ENCODE assay signal across 24 cellular contexts in genomic region chr20:13874269-13875158, GRCh38.
A peak's percentile ranks its signal among the peaks of the same experiment; 100 is the strongest.
DNase-seq lines count a peak whose midpoint lies in the region; ATAC-seq lines count a peak whose summit lies in the region.
"Had no signal": no experiment of that assay in that cellular context is flagged by ENCODE, and none has a peak within 500 bp of the region (broad histone marks: within the 10 kb centered on the region; RNA-seq: fewer than 3 reads in every experiment).

No MANE protein-coding gene starts in this region.

- H3K4me2 ChIP-seq in GM23248 (ENCODE audit: unreplicated experiment) = no peak overlapping the region
- H3K4me2 ChIP-seq: BLaER1 had no signal

- no peaks in the 10 kb centered on the region for H3K9me2 ChIP-seq in GM23248 (ENCODE audit: insufficient read depth)

- no peak overlapping the region for H3K4me3 ChIP-seq in GM23248
- H3K4me3 ChIP-seq in iPS-15b (ENCODE audit: low read depth, low read length) = peak overlapping the region; percentile 9
- peak overlapping the region; percentile 17 for H3K4me3 ChIP-seq in neuron (ENCODE audit: low read length)
- H3K4me3 ChIP-seq: BLaER1, heart left ventricle, mucosa of descending colon had no signal

- peaks cover 11% of the 10 kb centered on the region for H3K27me3 Mint-ChIP-seq in T-helper 17 cell

- peaks cover 4% of the 10 kb centered on the region; the same call in 1 of the 2 replicates for H3F3A ChIP-seq in GM23248 (ENCODE audit: insufficient read depth)

- no peaks in the 10 kb centered on the region for H3K4me1 Mint-ChIP-seq in T-helper 17 cell
- H3K4me1 Mint-ChIP-seq: IgD-negative memory B cell had no signal

- no peak overlapping the region for H3K4me3 Mint-ChIP-seq in T-helper 17 cell
- H3K4me3 Mint-ChIP-seq: activated T-helper 1 cell treated with anti-CD3 and anti-CD28 coated beads, Interleukin-12 subunit alpha, Interleukin-12 subunit beta, Interleukin-2, Interleukin-4 antibody, amounts not matched to agents 30 ng/mL and 10 ng/mL and 1 ng/mL, durations not matched to agents 14 hours and 24 hours and 36 hours; IgD-negative memory B cell had no signal

- H3K36me3 ChIP-seq in GM23248 (ENCODE audit: low read depth) (no peaks in the 10 kb centered on the region), iPS-15b (ENCODE audit: control insufficient read depth, insufficient read depth, low read length) (no peaks in the 10 kb centered on the region), neuron (ENCODE audit: insufficient read depth, low read length) (no peaks in the 10 kb centered on the region)
- H3K36me3 ChIP-seq: BLaER1, heart left ventricle had no signal

- H3K9me3 ChIP-seq in GM23248 (ENCODE audit: low read depth) = no peaks in the 10 kb centered on the region
- H3K9me3 ChIP-seq in iPS-15b (ENCODE audit: control insufficient read depth, insufficient read depth, low read length) = no peaks in the 10 kb centered on the region
- H3K9me3 ChIP-seq in neuron (ENCODE audit: low read length) = no peaks in the 10 kb centered on the region
- no peaks in the 10 kb centered on the region for H3K9me3 ChIP-seq in T-helper 17 cell (ENCODE audit: control insufficient read depth, low read length, poor library complexity, severe bottlenecking)
- H3K9me3 ChIP-seq: BLaER1, heart left ventricle, mucosa of descending colon had no signal

- H3K4me1 ChIP-seq in GM23248 (ENCODE audit: insufficient read depth) (no peaks in the 10 kb centered on the region), iPS-15b (ENCODE audit: control insufficient read depth, insufficient read depth, low read length) (peaks cover 27% of the 10 kb centered on the region), neuron (ENCODE audit: insufficient read depth, low read length) (peaks cover 30% of the 10 kb centered on the region)
- H3K4me1 ChIP-seq: BLaER1 had no signal

- H3K9ac ChIP-seq in GM23248 (no peak overlapping the region), iPS-15b (ENCODE audit: low read depth, low read length) (no peak overlapping the region)
- H3K9ac ChIP-seq: BLaER1 had no signal

- no peaks in the 10 kb centered on the region for H3K79me2 ChIP-seq in GM23248 (ENCODE audit: insufficient read depth)

- ATAC-seq in T-helper 17 cell (no peak), HG03521 (IDR thresholded peaks at IDR 0.05; ENCODE audit: unreplicated experiment) (no peak)
- ATAC-seq: heart left ventricle, mucosa of descending colon had no signal

- H3K27ac ChIP-seq in GM23248 = no peak overlapping the region
- H3K27ac ChIP-seq: BLaER1, HL-60 had no signal

- H2AFZ ChIP-seq in GM23248 (0 out of 2 replicates have a peak overlapping the region, but pooled peaks have one; percentile 41), neuron (ENCODE audit: low read depth, low read length) (peak overlapping the region; percentile 17)

- in situ Hi-C loops in GM23248 (cut with MboI) = no loop called here

- H4K20me1 ChIP-seq in GM23248 (ENCODE audit: insufficient read depth) = no peaks in the 10 kb centered on the region
- H4K20me1 ChIP-seq: BLaER1 had no signal

- H3K27me3 ChIP-seq in GM23248 (replicated peaks; ENCODE audit: insufficient read depth) (no peaks in the 10 kb centered on the region), iPS-15b (ENCODE audit: control insufficient read depth, insufficient read depth, low read length) (no peaks in the 10 kb centered on the region), neuron (ENCODE audit: insufficient read depth, low read length) (no peaks in the 10 kb centered on the region)
- H3K27me3 ChIP-seq: BLaER1, heart left ventricle had no signal

- H3K36me3 Mint-ChIP-seq in T-helper 17 cell (ENCODE audit: low read depth) = no peaks in the 10 kb centered on the region
- H3K36me3 Mint-ChIP-seq: IgD-negative memory B cell had no signal

- DNase-seq in GM23248 (no peak), NCI-H2227 treated with DMSO at 0.1 percent for 48 hours (lab: John Stamatoyannopoulos, UW) (peak; percentile 88), T-helper 17 cell (no peak), HuH-7.5 (ENCODE audit: low spot score) (no peak), NCI-H2029 (lab: John Stamatoyannopoulos, UW) (no peak)
- DNase-seq: activated CD4-positive, alpha-beta T cell treated with anti-CD3 and anti-CD28 coated beads for 48 hours; activated naive CD4-positive, alpha-beta T cell treated with anti-CD3 and anti-CD28 coated beads, Interleukin-2, amount 50 U/mL, for 16 hours; amygdala; COR-L47; effector CD8-positive, alpha-beta T cell; foreskin fibroblast; heart left ventricle; mucosa of descending colon; NCI-H1105 treated with DMSO at 0.1 percent for 48 hours; NCI-H2107; NCI-H524 treated with DMSO at 0.1 percent for 48 hours; nucleus accumbens had no signal

- 85 to 86% methylated on average over 11 of the region's 11 CpGs for WGBS in GM23248 (ENCODE audit: low coverage in 1 of 2, low lambda C conversion rate in 2 of 2, missing lambda C conversion rate in 2 of 2), 2 experiments

- no peak overlapping the region for H3K27ac Mint-ChIP-seq in T-helper 17 cell
- H3K27ac Mint-ChIP-seq: activated T-helper 1 cell treated with anti-CD3 and anti-CD28 coated beads, Interleukin-12 subunit alpha, Interleukin-12 subunit beta, Interleukin-2, Interleukin-4 antibody, amounts not matched to agents 30 ng/mL and 10 ng/mL and 1 ng/mL, durations not matched to agents 14 hours and 24 hours and 36 hours; IgD-negative memory B cell had no signal
